ENCODE assay signal across 30 cellular contexts in genomic region chr22:43478621-43479285, GRCh38.
"Had no signal": no experiment of that assay in that cellular context is flagged by ENCODE, and none has a peak within 500 bp of the region (broad histone marks: within the 10 kb centered on the region; RNA-seq: fewer than 3 reads in every experiment).

No MANE protein-coding gene starts in this region.

- H3K27ac Mint-ChIP-seq: activated B cell treated with CpG ODN at 0.5 μM for 24 hours; activated naive CD4-positive, alpha-beta T cell treated with anti-CD3 and anti-CD28 coated beads, Interleukin-2, amount 50 U/mL, for 72 hours; activated T-helper 17 cell treated with anti-CD3 and anti-CD28 coated beads, Interleukin-2, amount 50 U/mL, for 72 hours; dendritic cell treated with granulocyte-macrophage colony-stimulating factor and Interleukin-4, amounts not matched to agents 40 ng/mL and 50 ng/mL, for 4 days; endodermal cell; immature natural killer cell; natural killer cell treated with Interleukin-12 subunit alpha and Interleukin-12 subunit beta and Interleukin-15 and Interleukin-18, amount 100 ng/mL, for 72 hours had no signal

- H3K4me3 Mint-ChIP-seq: activated B cell treated with CpG ODN at 0.5 μM for 24 hours; activated T-cell treated with anti-CD3 and anti-CD28 coated beads, Interleukin-2, amount 50 U/mL, for 4 hours; activated T-helper 17 cell treated with anti-CD3 and anti-CD28 coated beads, Interleukin-2, amount 50 U/mL, for 72 hours; dendritic cell treated with granulocyte-macrophage colony-stimulating factor and Interleukin-4, amounts not matched to agents 40 ng/mL and 50 ng/mL, for 4 days; endodermal cell; immature natural killer cell; natural killer cell treated with Interleukin-12 subunit alpha and Interleukin-12 subunit beta and Interleukin-15 and Interleukin-18, amount 100 ng/mL, for 72 hours had no signal

- H3K36me3 ChIP-seq: adrenal gland, heart left ventricle, lower lobe of right lung, neutrophil, ovary, prostate gland, suprapubic skin, tibial nerve had no signal

- DNase-seq: activated B cell treated with CpG ODN at 0.5 μM for 24 hours; activated CD4-positive, alpha-beta T cell treated with anti-CD3 and anti-CD28 coated beads for 4 hours; activated CD4-positive, alpha-beta T cell treated with anti-CD3 and anti-CD28 coated beads, Interleukin-2, amount 50 U/mL, for 4 hours; activated naive CD4-positive, alpha-beta T cell; activated T-cell treated with anti-CD3 and anti-CD28 coated beads, Interleukin-2, amount 50 U/mL, for 4 hours; adrenal gland; body of pancreas; caudate nucleus; endodermal cell; foreskin fibroblast; heart left ventricle; hypothalamus; immature natural killer cell; kidney glomerular epithelial cell; lower lobe of right lung; mesenchymal stem cell; ovary; retina; stimulated activated CD4-positive, alpha-beta T cell treated with anti-CD3 and anti-CD28 coated beads, Interleukin-15, amount 100 ng/mL, for 24 hours; stimulated activated CD4-positive, alpha-beta T cell treated with anti-CD3 and anti-CD28 coated beads, Interleukin-2, amount 100 ng/mL, for 24 hours; stimulated activated naive CD4-positive, alpha-beta T cell had no signal

- H3K27me3 Mint-ChIP-seq: activated T-helper 17 cell treated with anti-CD3 and anti-CD28 coated beads, Interleukin-2, amount 50 U/mL, for 72 hours; natural killer cell treated with Interleukin-12 subunit alpha and Interleukin-12 subunit beta and Interleukin-15 and Interleukin-18, amount 100 ng/mL, for 72 hours had no signal

- H3K9me3 Mint-ChIP-seq: activated B cell treated with CpG ODN at 0.5 μM for 24 hours; activated T-cell treated with anti-CD3 and anti-CD28 coated beads, Interleukin-2, amount 50 U/mL, for 4 hours; activated T-helper 17 cell treated with anti-CD3 and anti-CD28 coated beads, Interleukin-2, amount 50 U/mL, for 72 hours; dendritic cell treated with granulocyte-macrophage colony-stimulating factor and Interleukin-4, amounts not matched to agents 40 ng/mL and 50 ng/mL, for 4 days; endodermal cell; immature natural killer cell; natural killer cell treated with Interleukin-12 subunit alpha and Interleukin-12 subunit beta and Interleukin-15 and Interleukin-18, amount 100 ng/mL, for 72 hours had no signal

- H3K4me3 ChIP-seq: adrenal gland, body of pancreas, heart left ventricle, lower lobe of right lung, ovary, prostate gland, smooth muscle cell, suprapubic skin, tibial nerve had no signal

- H3K4me1 Mint-ChIP-seq: activated T-helper 17 cell treated with anti-CD3 and anti-CD28 coated beads, Interleukin-2, amount 50 U/mL, for 72 hours had no signal

- H3K27me3 ChIP-seq: adrenal gland, body of pancreas, ovary, suprapubic skin, tibial nerve had no signal

- H3K36me3 Mint-ChIP-seq: activated naive CD4-positive, alpha-beta T cell treated with anti-CD3 and anti-CD28 coated beads, Interleukin-2, amount 50 U/mL, for 72 hours; immature natural killer cell; natural killer cell treated with Interleukin-12 subunit alpha and Interleukin-12 subunit beta and Interleukin-15 and Interleukin-18, amount 100 ng/mL, for 72 hours had no signal
